Comparison of ENCODE assay signal across 16 cellular contexts in the genomic region with DNA sequence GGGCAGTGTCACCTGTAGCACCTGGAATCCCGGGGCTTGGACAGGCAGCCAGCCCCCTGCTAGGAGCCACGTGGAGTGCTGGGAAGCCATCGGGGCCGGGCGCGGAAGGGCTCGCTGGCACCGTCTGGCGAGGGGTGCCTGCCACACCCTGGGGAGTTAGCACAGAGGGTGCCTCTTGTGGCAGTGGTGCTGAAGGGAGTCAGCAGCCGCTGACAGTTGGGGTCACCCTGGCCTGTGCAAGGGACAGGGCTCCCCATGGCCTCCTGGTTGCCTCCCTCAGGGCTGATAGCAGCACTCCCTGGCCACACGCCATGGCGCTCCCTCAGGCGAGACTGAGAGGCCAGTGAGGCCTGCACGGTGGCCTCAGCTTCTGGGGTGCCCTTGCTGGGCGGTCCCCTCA.
"Had no signal": no experiment of that assay in that cellular context is flagged by ENCODE, and none has a peak within 500 bp of the region (broad histone marks: within the 10 kb centered on the region; RNA-seq: fewer than 3 reads in every experiment).

No MANE protein-coding gene starts in this region.

- H3K27me3 ChIP-seq: heart left ventricle, neutrophil, tibial nerve, vagina had no signal

- H3K4me1 ChIP-seq: heart left ventricle, tibial nerve, vagina had no signal

- DNase-seq: activated B cell treated with CpG ODN at 0.5 μM for 24 hours; activated CD4-positive, alpha-beta T cell treated with anti-CD3 and anti-CD28 coated beads for 48 hours; activated CD8-positive, alpha-beta T cell treated with anti-CD3 and anti-CD28 coated beads for 36 hours; activated effector memory CD4-positive, alpha-beta T cell treated with Interleukin-2 at 50 U/mL for 16 hours; activated naive CD4-positive, alpha-beta T cell treated with anti-CD3 and anti-CD28 coated beads, Interleukin-2, amount 50 U/mL, for 16 hours; activated T-cell treated with anti-CD3 and anti-CD28 coated beads, Interleukin-2, amount 50 U/mL, for 4 hours; dermis blood vessel endothelial cell; left cardiac atrium; naive thymus-derived CD4-positive, alpha-beta T cell; stimulated activated CD4-positive, alpha-beta T cell treated with anti-CD3 and anti-CD28 coated beads, Interleukin-2, amount 100 ng/mL, for 48 hours had no signal

- H3K27ac ChIP-seq: epithelial cell of prostate, heart left ventricle, neutrophil, tibial nerve, vagina had no signal

- ATAC-seq: activated CD8-positive, alpha-beta T cell treated with anti-CD3 and anti-CD28 coated beads for 36 hours; activated T-cell treated with anti-CD3 and anti-CD28 coated beads, Interleukin-2, amount 50 U/mL, for 4 hours; left cardiac atrium; stimulated activated memory B cell treated with anti-CD40 and anti-IgM and Interleukin-4, amounts not matched to agents 10 μg/mL and 1 μg/mL and 100 μg/mL, for 72 hours had no signal

- H3K4me3 ChIP-seq: heart left ventricle, tibial nerve, vagina had no signal

- H3K9me3 ChIP-seq: neutrophil, tibial nerve, vagina had no signal
